In genomic region chr17:79074650-79075432, GRCh38 we compare ENCODE assay signal across 1 cellular context.
TF ChIP-seq lines count a peak whose summit lies in the region.

TSS of gene ENGASE (plus strand) at chr17:79074824. CDS start at chr17:79074945, 121 bp downstream.

TF ChIP-seq in GM12878, 131 proteins besides CTCF, POLR2A, EP300 and RAD21 (continued from another document):
- TF ChIP-seq NKRF (conservative IDR thresholded peaks at IDR 0.05) = peak; percentile 86
- TF ChIP-seq TBL1XR1 (IDR thresholded peaks at IDR 0.05; ENCODE audit: low read depth, low read length) = no peak
- TF ChIP-seq BHLHE40 (IDR thresholded peaks at IDR 0.05; ENCODE audit: borderline replicate concordance in 1 of 2, low read depth in 2 of 2, low read length in 1 of 2) = peak in 1 of 2 experiments; percentile 72; a peak in 3 of 4 replicates
- peak; percentile 59; the same call in 1 of the 2 replicates for TF ChIP-seq BACH1 (IDR thresholded peaks at IDR 0.05; ENCODE audit: borderline replicate concordance)
- no peak for TF ChIP-seq MTA2 (IDR thresholded peaks at IDR 0.05; ENCODE audit: low read depth)
- TF ChIP-seq RUNX3 (IDR thresholded peaks at IDR 0.05; ENCODE audit: low read length) = no peak
- TF ChIP-seq NR2C2 (IDR thresholded peaks at IDR 0.05; ENCODE audit: borderline replicate concordance, control insufficient read depth, insufficient read length, low read depth) = no peak
- no peak for TF ChIP-seq MAX (IDR thresholded peaks at IDR 0.05; ENCODE audit: low read depth, low read length)
- no peak for TF ChIP-seq EZH2 (IDR thresholded peaks at IDR 0.05; ENCODE audit: borderline replicate concordance, control insufficient read depth, low read depth, low read length)
- no peak for TF ChIP-seq YBX1 (IDR thresholded peaks at IDR 0.05)
- TF ChIP-seq TARDBP (IDR thresholded peaks at IDR 0.05; ENCODE audit: borderline replicate concordance) = no peak
- no peak for TF ChIP-seq BMI1 (IDR thresholded peaks at IDR 0.05; ENCODE audit: borderline replicate concordance)
- TF ChIP-seq HSF1 (IDR thresholded peaks at IDR 0.05; ENCODE audit: low read depth, low read length) = no peak
- no peak for TF ChIP-seq ATF7 (IDR thresholded peaks at IDR 0.05; ENCODE audit: low read depth)
- TF ChIP-seq MYB (IDR thresholded peaks at IDR 0.05; ENCODE audit: borderline replicate concordance, low read depth, low read length) = no peak
- TF ChIP-seq ZNF207 (IDR thresholded peaks at IDR 0.05; ENCODE audit: borderline replicate concordance) = peak; percentile 60; the same call in 1 of the 2 replicates
- no peak for TF ChIP-seq NFXL1 (IDR thresholded peaks at IDR 0.05; ENCODE audit: borderline replicate concordance)
- no peak for TF ChIP-seq RBBP5 (conservative IDR thresholded peaks at IDR 0.05)
- TF ChIP-seq FOXK2 (IDR thresholded peaks at IDR 0.05) = no peak
- TF ChIP-seq RB1 (IDR thresholded peaks at IDR 0.05; ENCODE audit: borderline replicate concordance) = peak; percentile 76; the same call in 1 of the 2 replicates
- TF ChIP-seq HCFC1 (IDR thresholded peaks at IDR 0.05; ENCODE audit: low read length) = no peak
- peak; percentile 51; the same call in 1 of the 2 replicates for TF ChIP-seq ZNF217 (IDR thresholded peaks at IDR 0.05)
- no peak for TF ChIP-seq STAT3 (IDR thresholded peaks at IDR 0.05; ENCODE audit: low read depth, low read length)
- peak; percentile 90 for TF ChIP-seq LARP7 (IDR thresholded peaks at IDR 0.05)
- peak; percentile 86 for TF ChIP-seq GATAD2B (conservative IDR thresholded peaks at IDR 0.05; ENCODE audit: low read depth)
- no peak for TF ChIP-seq RAD51 (IDR thresholded peaks at IDR 0.05)
- TF ChIP-seq EED (IDR thresholded peaks at IDR 0.05; ENCODE audit: low read depth) = no peak
- peak; percentile 52; the same call in 1 of the 2 replicates for TF ChIP-seq TAF1 (IDR thresholded peaks at IDR 0.05; ENCODE audit: borderline replicate concordance, low read depth, low read length)
- 0 out of 2 replicates have a peak, but pooled peaks have one; percentile 28 for TF ChIP-seq ZNF592 (IDR thresholded peaks at IDR 0.05)
- TF ChIP-seq YY1 (IDR thresholded peaks at IDR 0.05; ENCODE audit: low read depth, low read length) = peak; percentile 88
- peak; percentile 82 for TF ChIP-seq DPF2 (IDR thresholded peaks at IDR 0.05)
- TF ChIP-seq RFX5 (IDR thresholded peaks at IDR 0.05; ENCODE audit: low read depth, low read length) = no peak
- TF ChIP-seq CREB1 (IDR thresholded peaks at IDR 0.05; ENCODE audit: low read depth) = peak; percentile 55; the same call in 1 of the 2 replicates
- TF ChIP-seq SIN3A (IDR thresholded peaks at IDR 0.05; ENCODE audit: low read depth, low read length) = 0 out of 2 replicates have a peak, but pooled peaks have one; percentile 21
- TF ChIP-seq CBX3 (IDR thresholded peaks at IDR 0.05; ENCODE audit: borderline replicate concordance, low read depth) = no peak
- no peak for TF ChIP-seq USF1 (IDR thresholded peaks at IDR 0.05; ENCODE audit: borderline replicate concordance, extremely low read length, insufficient read depth, low read depth, low read length)
- TF ChIP-seq PKNOX1 (IDR thresholded peaks at IDR 0.05) = peak; percentile 12; the same call in 1 of the 2 replicates
- TF ChIP-seq EGR1 (IDR thresholded peaks at IDR 0.05; ENCODE audit: borderline replicate concordance in 1 of 2, low read depth in 2 of 2, low read length in 2 of 2) = peak in 1 of 2 experiments; percentile 84; a peak in 2 of 3 replicates
- 0 out of 2 replicates have a peak, but pooled peaks have one; percentile 10 for TF ChIP-seq CHD2 (IDR thresholded peaks at IDR 0.05; ENCODE audit: borderline replicate concordance, low read depth, low read length)
- no peak for TF ChIP-seq KAT2A (conservative IDR thresholded peaks at IDR 0.05; ENCODE audit: control insufficient read depth, low read depth, low read length)
- TF ChIP-seq HDAC2 (IDR thresholded peaks at IDR 0.05) = no peak
- TF ChIP-seq IRF3 (IDR thresholded peaks at IDR 0.05) = peak; percentile 46; the same call in 1 of the 2 replicates
- TF ChIP-seq SPI1 (IDR thresholded peaks at IDR 0.05; ENCODE audit: borderline replicate concordance, insufficient read depth, low read depth, low read length) = peak; percentile 14; the same call in 1 of the 2 replicates
- TF ChIP-seq SMARCA5 (IDR thresholded peaks at IDR 0.05) = peak; percentile 71; the same call in 1 of the 2 replicates
- TF ChIP-seq ZNF687 (IDR thresholded peaks at IDR 0.05) = peak; percentile 55; the same call in 1 of the 2 replicates
- TF ChIP-seq USF2 (IDR thresholded peaks at IDR 0.05; ENCODE audit: borderline replicate concordance, low read depth, low read length) = no peak
- TF ChIP-seq MEF2A (IDR thresholded peaks at IDR 0.05; ENCODE audit: insufficient read depth, low read depth, low read length) = no peak
